ENCODE assay signal across 19 cellular contexts in the genomic region with DNA sequence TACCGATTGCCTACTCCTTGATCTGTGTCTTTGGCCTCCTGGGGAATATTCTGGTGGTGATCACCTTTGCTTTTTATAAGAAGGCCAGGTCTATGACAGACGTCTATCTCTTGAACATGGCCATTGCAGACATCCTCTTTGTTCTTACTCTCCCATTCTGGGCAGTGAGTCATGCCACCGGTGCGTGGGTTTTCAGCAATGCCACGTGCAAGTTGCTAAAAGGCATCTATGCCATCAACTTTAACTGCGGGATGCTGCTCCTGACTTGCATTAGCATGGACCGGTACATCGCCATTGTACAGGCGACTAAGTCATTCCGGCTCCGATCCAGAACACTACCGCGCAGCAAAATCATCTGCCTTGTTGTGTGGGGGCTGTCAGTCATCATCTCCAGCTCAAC. TPM values are rescaled to one million over a fixed set of nuclear protein-coding genes. Genes with fewer than 3 reads are reported as not detected.
"Had no signal": no experiment of that assay in that cellular context is flagged by ENCODE, and none has a peak within 500 bp of the region (broad histone marks: within the 10 kb centered on the region; RNA-seq: fewer than 3 reads in every experiment).

No MANE protein-coding gene starts in this region.

- H3K27ac Mint-ChIP-seq: activated CD4-positive, alpha-beta T cell treated with anti-CD3 and anti-CD28 coated beads, Interleukin-2, amount 10 ng/mL, durations not matched to agents 24 days and 14 days; activated naive CD4-positive, alpha-beta T cell treated with anti-CD3 and anti-CD28 coated beads, Interleukin-2, amount 50 U/mL, for 24 hours; activated T-helper 2 cell treated with anti-CD3 and anti-CD28 coated beads, Interferon-gamma antibody, Interleukin-2, Interleukin-4, amounts not matched to agents 10 μg/mL and 5 μg/mL and 100 μg/mL, durations not matched to agents 14 hours and 24 hours and 36 hours; T-helper 2 cell treated with Interferon-gamma antibody and Interleukin-4, amounts not matched to agents 5 μg/mL and 100 μg/mL, for 36 hours had no signal

- H3K4me3 Mint-ChIP-seq: activated CD4-positive, alpha-beta T cell treated with anti-CD3 and anti-CD28 coated beads, Interleukin-2, amount 10 ng/mL, durations not matched to agents 24 days and 14 days; activated naive CD4-positive, alpha-beta T cell treated with anti-CD3 and anti-CD28 coated beads, Interleukin-2, amount 50 U/mL, for 24 hours; T-helper 2 cell treated with Interferon-gamma antibody and Interleukin-4, amounts not matched to agents 5 μg/mL and 100 μg/mL, for 36 hours had no signal

- H3K4me1 Mint-ChIP-seq: activated CD4-positive, alpha-beta T cell treated with anti-CD3 and anti-CD28 coated beads, Interleukin-2, amount 10 ng/mL, durations not matched to agents 24 days and 14 days; activated naive CD4-positive, alpha-beta T cell treated with anti-CD3 and anti-CD28 coated beads, Interleukin-2, amount 50 U/mL, for 24 hours had no signal

- DNase-seq: activated CD4-positive, alpha-beta T cell treated with anti-CD3 and anti-CD28 coated beads, Interleukin-2, amount 10 ng/mL, durations not matched to agents 24 days and 14 days; cortex of kidney; head of caudate nucleus; kidney; left lung; occipital lobe; retina; upper lobe of left lung had no signal

- ATAC-seq: left lung had no signal

- H3K9me3 Mint-ChIP-seq: activated CD4-positive, alpha-beta T cell treated with anti-CD3 and anti-CD28 coated beads, Interleukin-2, amount 10 ng/mL, durations not matched to agents 24 days and 14 days; activated naive CD4-positive, alpha-beta T cell treated with anti-CD3 and anti-CD28 coated beads, Interleukin-2, amount 50 U/mL, for 24 hours; activated T-helper 2 cell treated with anti-CD3 and anti-CD28 coated beads, Interferon-gamma antibody, Interleukin-2, Interleukin-4, amounts not matched to agents 10 μg/mL and 5 μg/mL and 100 μg/mL, durations not matched to agents 14 hours and 24 hours and 36 hours; T-helper 2 cell treated with Interferon-gamma antibody and Interleukin-4, amounts not matched to agents 5 μg/mL and 100 μg/mL, for 36 hours had no signal

- H3K27me3 Mint-ChIP-seq: activated naive CD4-positive, alpha-beta T cell treated with anti-CD3 and anti-CD28 coated beads, Interleukin-2, amount 50 U/mL, for 24 hours had no signal

- H3K36me3 Mint-ChIP-seq: activated naive CD4-positive, alpha-beta T cell treated with anti-CD3 and anti-CD28 coated beads, Interleukin-2, amount 50 U/mL, for 24 hours had no signal

RNA-seq across cellular contexts. Expression of a gene that starts 13.5 kb away (rescaled TPM):
- total RNA-seq: activated CD4-positive, alpha-beta T cell treated with anti-CD3 and anti-CD28 coated beads, Interleukin-2, amount 10 ng/mL, durations not matched to agents 24 days and 14 days; activated T-helper 2 cell treated with anti-CD3 and anti-CD28 coated beads, Interferon-gamma antibody, Interleukin-2, Interleukin-4, amounts not matched to agents 10 μg/mL and 5 μg/mL and 100 μg/mL, durations not matched to agents 14 hours and 24 hours and 36 hours; ascending aorta; frontal cortex; lung microvascular endothelial cell; myocyte; occipital lobe; posterior vena cava; SJSA1; thoracic aorta had no signal

RNA-seq across cellular contexts. Expression of a gene that starts 21.4 kb away (rescaled TPM):
- total RNA-seq: activated CD4-positive, alpha-beta T cell treated with anti-CD3 and anti-CD28 coated beads, Interleukin-2, amount 10 ng/mL, durations not matched to agents 24 days and 14 days; activated T-helper 2 cell treated with anti-CD3 and anti-CD28 coated beads, Interferon-gamma antibody, Interleukin-2, Interleukin-4, amounts not matched to agents 10 μg/mL and 5 μg/mL and 100 μg/mL, durations not matched to agents 14 hours and 24 hours and 36 hours; ascending aorta; frontal cortex; left lung; lung microvascular endothelial cell; myocyte; occipital lobe; posterior vena cava; SJSA1; skeletal muscle tissue; thoracic aorta; upper lobe of left lung had no signal
